In genomic region chr16:30351586-30352419, GRCh38 we compare ENCODE assay signal across 8 cellular contexts. TPM values are rescaled to one million over a fixed set of nuclear protein-coding genes. Genes with fewer than 3 reads are reported as not detected.
DNase-seq lines count a peak whose midpoint lies in the region; ATAC-seq and TF ChIP-seq lines count a peak whose summit lies in the region.
"Had no signal": no experiment of that assay in that cellular context is flagged by ENCODE, and none has a peak within 500 bp of the region (broad histone marks: within the 10 kb centered on the region; RNA-seq: fewer than 3 reads in every experiment).

No MANE protein-coding gene starts in this region.

- H3K27me3 ChIP-seq in MG63 (no peaks in the 10 kb centered on the region), liver (ENCODE audit: control insufficient read depth in 4 of 4, insufficient read depth in 4 of 4, low read length in 3 of 4) (no peaks in the 10 kb centered on the region), thymus (ENCODE audit: control insufficient read depth, insufficient read depth) (no peaks in the 10 kb centered on the region), smooth muscle cell (ENCODE audit: low read depth) (no peaks in the 10 kb centered on the region)

- H3K9ac ChIP-seq in liver (ENCODE audit: low read depth in 1 of 2, low read length in 2 of 2) (no peak overlapping the region), smooth muscle cell (ENCODE audit: low read depth) (no peak overlapping the region)

- TF ChIP-seq RAD21 in liver (IDR thresholded peaks at IDR 0.05): peak; percentile 52 to 65

- no peak overlapping the region for H2AFZ ChIP-seq in smooth muscle cell (ENCODE audit: low read depth)

- no peak for TF ChIP-seq CTCF in liver (IDR thresholded peaks at IDR 0.05; ENCODE audit: low read depth, low read length, missing input control)
- TF ChIP-seq CTCF in smooth muscle cell (IDR thresholded peaks at IDR 0.05; ENCODE audit: borderline replicate concordance, insufficient read depth, poor library complexity, severe bottlenecking): no peak

- peaks cover 15% of the 10 kb centered on the region for H3K79me2 ChIP-seq in smooth muscle cell (ENCODE audit: low read depth)

- H3K4me3 ChIP-seq in MG63: no peak overlapping the region
- H3K4me3 ChIP-seq in liver (ENCODE audit: low read depth in 1 of 3, low read length in 3 of 3): no peak overlapping the region
- H3K4me3 ChIP-seq in thymus (ENCODE audit: low read length): no peak overlapping the region
- no peak overlapping the region for H3K4me3 ChIP-seq in smooth muscle cell

- no peaks in the 10 kb centered on the region for H4K20me1 ChIP-seq in smooth muscle cell (ENCODE audit: low read depth)

- DNase-seq in MG63 (peak; percentile 97), brain pericyte (ENCODE audit: low read depth, low spot score) (peak; percentile 55), smooth muscle cell (lab: John Stamatoyannopoulos, UW; ENCODE audit: unreplicated experiment) (no peak), NCI-H82 (lab: John Stamatoyannopoulos, UW) (no peak)

- WGBS in liver: 67% methylated on average over 11 of the region's 11 CpGs
- 97% methylated on average over 11 of the region's 11 CpGs for WGBS in thymus
- WGBS in smooth muscle cell (ENCODE audit: low lambda C conversion rate): 95% methylated on average over 11 of the region's 11 CpGs

- ATAC-seq in GM18502 (IDR thresholded peaks at IDR 0.05; ENCODE audit: poor library complexity, unreplicated experiment): no peak

- H3K36me3 ChIP-seq in MG63 (peaks cover 44% of the 10 kb centered on the region), liver (ENCODE audit: control insufficient read depth in 4 of 4, insufficient read depth in 3 of 4, low read depth in 1 of 4, low read length in 3 of 4) (peaks cover 0 to 12% (median 8%) of the 10 kb centered on the region in 4 donors), thymus (ENCODE audit: control insufficient read depth, insufficient read depth) (peaks cover 35% of the 10 kb centered on the region), smooth muscle cell (ENCODE audit: low read depth) (no peaks in the 10 kb centered on the region)

- H3K4me1 ChIP-seq in liver (ENCODE audit: control insufficient read depth in 4 of 4, insufficient read depth in 4 of 4, low read length in 3 of 4) (peaks cover 12 to 53% (median 41%) of the 10 kb centered on the region in 4 donors), thymus (ENCODE audit: control insufficient read depth, insufficient read depth, low read length) (peaks cover 8% of the 10 kb centered on the region), smooth muscle cell (ENCODE audit: low read depth) (peaks cover 16% of the 10 kb centered on the region)

- peaks cover 3% of the 10 kb centered on the region for H3F3A ChIP-seq in smooth muscle cell (ENCODE audit: low read depth)

- H3K9me3 ChIP-seq in MG63 (no peaks in the 10 kb centered on the region), liver (ENCODE audit: control insufficient read depth in 4 of 4, low read length in 3 of 4) (no peaks in the 10 kb centered on the region), thymus (ENCODE audit: control insufficient read depth) (no peaks in the 10 kb centered on the region), smooth muscle cell (replicated peaks; ENCODE audit: low read depth) (no peaks in the 10 kb centered on the region)

- H3K27ac ChIP-seq in liver (ENCODE audit: low read depth in 1 of 2, low read length in 2 of 2) (peak overlapping the region; percentile 55 to 56), thymus (ENCODE audit: low read depth) (peak overlapping the region; percentile 36), smooth muscle cell (ENCODE audit: low read depth) (no peak overlapping the region)

- no peak overlapping the region for H3K4me2 ChIP-seq in smooth muscle cell

TF ChIP-seq in liver, 16 proteins besides CTCF, POLR2A, EP300 and RAD21:
- TF ChIP-seq TAF1 (conservative IDR thresholded peaks at IDR 0.05) (no peak), FOXA1 (IDR thresholded peaks at IDR 0.05) (no peak), HNF4A (conservative IDR thresholded peaks at IDR 0.05) (peak; percentile 42 to 59), YY1 (IDR thresholded peaks at IDR 0.05) (peak; percentile 26), MAX (IDR thresholded peaks at IDR 0.05) (peak; percentile 61), NR2F2 (IDR thresholded peaks at IDR 0.05) (no peak), ATF3 (IDR thresholded peaks at IDR 0.05) (peak; percentile 74), EGR1 (IDR thresholded peaks at IDR 0.05; ENCODE audit: low read depth in 2 of 2) (no peak), RXRA (IDR thresholded peaks at IDR 0.05) (peak; percentile 62 to 71), HNF4G (IDR thresholded peaks at IDR 0.05) (peak; percentile 37), GABPA (IDR thresholded peaks at IDR 0.05 in 1 of 2, conservative IDR thresholded peaks at IDR 0.05 in 1 of 2) (peak in 1 of 2 donors; percentile 56), FOXA2 (IDR thresholded peaks at IDR 0.05) (no peak), SP1 (IDR thresholded peaks at IDR 0.05) (peak; percentile 56), JUND (IDR thresholded peaks at IDR 0.05) (peak; percentile 88 to 92)
- TF ChIP-seq, protein P1, sequence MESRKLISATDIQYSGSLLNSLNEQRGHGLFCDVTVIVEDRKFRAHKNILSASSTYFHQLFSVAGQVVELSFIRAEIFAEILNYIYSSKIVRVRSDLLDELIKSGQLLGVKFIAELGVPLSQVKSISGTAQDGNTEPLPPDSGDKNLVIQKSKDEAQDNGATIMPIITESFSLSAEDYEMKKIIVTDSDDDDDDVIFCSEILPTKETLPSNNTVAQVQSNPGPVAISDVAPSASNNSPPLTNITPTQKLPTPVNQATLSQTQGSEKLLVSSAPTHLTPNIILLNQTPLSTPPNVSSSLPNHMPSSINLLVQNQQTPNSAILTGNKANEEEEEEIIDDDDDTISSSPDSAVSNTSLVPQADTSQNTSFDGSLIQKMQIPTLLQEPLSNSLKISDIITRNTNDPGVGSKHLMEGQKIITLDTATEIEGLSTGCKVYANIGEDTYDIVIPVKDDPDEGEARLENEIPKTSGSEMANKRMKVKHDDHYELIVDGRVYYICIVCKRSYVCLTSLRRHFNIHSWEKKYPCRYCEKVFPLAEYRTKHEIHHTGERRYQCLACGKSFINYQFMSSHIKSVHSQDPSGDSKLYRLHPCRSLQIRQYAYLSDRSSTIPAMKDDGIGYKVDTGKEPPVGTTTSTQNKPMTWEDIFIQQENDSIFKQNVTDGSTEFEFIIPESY (IDR thresholded peaks at IDR 0.05): no peak
- TF ChIP-seq, protein P2, sequence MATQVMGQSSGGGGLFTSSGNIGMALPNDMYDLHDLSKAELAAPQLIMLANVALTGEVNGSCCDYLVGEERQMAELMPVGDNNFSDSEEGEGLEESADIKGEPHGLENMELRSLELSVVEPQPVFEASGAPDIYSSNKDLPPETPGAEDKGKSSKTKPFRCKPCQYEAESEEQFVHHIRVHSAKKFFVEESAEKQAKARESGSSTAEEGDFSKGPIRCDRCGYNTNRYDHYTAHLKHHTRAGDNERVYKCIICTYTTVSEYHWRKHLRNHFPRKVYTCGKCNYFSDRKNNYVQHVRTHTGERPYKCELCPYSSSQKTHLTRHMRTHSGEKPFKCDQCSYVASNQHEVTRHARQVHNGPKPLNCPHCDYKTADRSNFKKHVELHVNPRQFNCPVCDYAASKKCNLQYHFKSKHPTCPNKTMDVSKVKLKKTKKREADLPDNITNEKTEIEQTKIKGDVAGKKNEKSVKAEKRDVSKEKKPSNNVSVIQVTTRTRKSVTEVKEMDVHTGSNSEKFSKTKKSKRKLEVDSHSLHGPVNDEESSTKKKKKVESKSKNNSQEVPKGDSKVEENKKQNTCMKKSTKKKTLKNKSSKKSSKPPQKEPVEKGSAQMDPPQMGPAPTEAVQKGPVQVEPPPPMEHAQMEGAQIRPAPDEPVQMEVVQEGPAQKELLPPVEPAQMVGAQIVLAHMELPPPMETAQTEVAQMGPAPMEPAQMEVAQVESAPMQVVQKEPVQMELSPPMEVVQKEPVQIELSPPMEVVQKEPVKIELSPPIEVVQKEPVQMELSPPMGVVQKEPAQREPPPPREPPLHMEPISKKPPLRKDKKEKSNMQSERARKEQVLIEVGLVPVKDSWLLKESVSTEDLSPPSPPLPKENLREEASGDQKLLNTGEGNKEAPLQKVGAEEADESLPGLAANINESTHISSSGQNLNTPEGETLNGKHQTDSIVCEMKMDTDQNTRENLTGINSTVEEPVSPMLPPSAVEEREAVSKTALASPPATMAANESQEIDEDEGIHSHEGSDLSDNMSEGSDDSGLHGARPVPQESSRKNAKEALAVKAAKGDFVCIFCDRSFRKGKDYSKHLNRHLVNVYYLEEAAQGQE (IDR thresholded peaks at IDR 0.05): no peak

RNA-seq across cellular contexts. Expression of gene CD2BP2, which starts 3.3 kb away (rescaled TPM):
- 43.8 and 70.0 TPM in 2 replicates for total RNA-seq in MG63 (2014; rRNA removed; shearing (Covaris generic); ENCODE audit: low replicate concordance)
- total RNA-seq in liver: 10 to 100 TPM; 10.0 TPM
- 10 to 100 TPM; 13.4 to 15.4 TPM for polyA plus RNA-seq in liver
- 48.0 TPM for polyA plus RNA-seq in thymus
- total RNA-seq in smooth muscle cell: 30.3 and 33.3 TPM in 2 replicates
- 42.0 and 43.5 TPM in 2 replicates for polyA plus RNA-seq in smooth muscle cell

RNA-seq across cellular contexts. Expression of gene TBC1D10B, which starts 18.5 kb away (rescaled TPM):
- 40.3 and 60.6 TPM in 2 replicates for total RNA-seq in MG63 (2014; rRNA removed; shearing (Covaris generic); ENCODE audit: low replicate concordance)
- total RNA-seq in liver: 10 to 100 TPM; 16.1 to 16.5 TPM
- 1 to 10 TPM; 3.6 to 9.2 TPM for polyA plus RNA-seq in liver
- 25.0 TPM for polyA plus RNA-seq in thymus
- 12.7 and 17.7 TPM in 2 replicates for total RNA-seq in smooth muscle cell
- polyA plus RNA-seq in smooth muscle cell: 37.1 and 37.4 TPM in 2 replicates

RNA-seq across cellular contexts. Expression of gene MYL11, which starts 22.8 kb away (rescaled TPM):
- not detected in 2 replicates for total RNA-seq in MG63 (2014; rRNA removed; shearing (Covaris generic); ENCODE audit: low replicate concordance)
- total RNA-seq in liver: under 1 TPM in 1 of 2 donors, not detected in 1; 0.70 TPM
- not detected for polyA plus RNA-seq in liver
- 12.5 TPM for polyA plus RNA-seq in thymus
- total RNA-seq in smooth muscle cell: not detected in 2 replicates
- 3.6 and 8.2 TPM in 2 replicates for polyA plus RNA-seq in smooth muscle cell
- total RNA-seq: subcutaneous adipose tissue had no signal

RNA-seq across cellular contexts. Expression of gene SEPTIN1, which starts 30.6 kb away (rescaled TPM):
- not detected in 2 replicates for total RNA-seq in MG63 (2014; rRNA removed; shearing (Covaris generic); ENCODE audit: low replicate concordance)
- total RNA-seq in liver (1 to 10 TPM in 1 of 2 donors, under 1 TPM in 1; 0.42 to 1.0 TPM), smooth muscle cell (0.27 TPM in 1 of 2 replicates, not detected in the other)
- polyA plus RNA-seq in liver (1 to 10 TPM; 1.4 to 2.8 TPM), thymus (337 TPM), smooth muscle cell (2.8 and 3.7 TPM in 2 replicates)

RNA-seq across cellular contexts. Expression of gene ZNF48, which starts 43.4 kb away (rescaled TPM):
- total RNA-seq in MG63 (2014; rRNA removed; shearing (Covaris generic); ENCODE audit: low replicate concordance): 17.2 and 19.8 TPM in 2 replicates
- 1 to 10 TPM; 3.2 to 4.7 TPM for total RNA-seq in liver
- 1 to 10 TPM; 2.3 to 3.0 TPM for polyA plus RNA-seq in liver
- 5.9 TPM for polyA plus RNA-seq in thymus
- 7.7 and 9.3 TPM in 2 replicates for total RNA-seq in smooth muscle cell
- 8.0 and 10.3 TPM in 2 replicates for polyA plus RNA-seq in smooth muscle cell

Comparison
In these comparisons a context has a peak if more than half of its experiments do, and no peak if none do; other contexts are left out.
1. DNase-seq: peak in MG63 (single experiment) and brain pericyte (single experiment); none in smooth muscle cell (single experiment) and NCI-H82 (single experiment).